ENCODE assay signal across 7 cellular contexts in the genomic region with DNA sequence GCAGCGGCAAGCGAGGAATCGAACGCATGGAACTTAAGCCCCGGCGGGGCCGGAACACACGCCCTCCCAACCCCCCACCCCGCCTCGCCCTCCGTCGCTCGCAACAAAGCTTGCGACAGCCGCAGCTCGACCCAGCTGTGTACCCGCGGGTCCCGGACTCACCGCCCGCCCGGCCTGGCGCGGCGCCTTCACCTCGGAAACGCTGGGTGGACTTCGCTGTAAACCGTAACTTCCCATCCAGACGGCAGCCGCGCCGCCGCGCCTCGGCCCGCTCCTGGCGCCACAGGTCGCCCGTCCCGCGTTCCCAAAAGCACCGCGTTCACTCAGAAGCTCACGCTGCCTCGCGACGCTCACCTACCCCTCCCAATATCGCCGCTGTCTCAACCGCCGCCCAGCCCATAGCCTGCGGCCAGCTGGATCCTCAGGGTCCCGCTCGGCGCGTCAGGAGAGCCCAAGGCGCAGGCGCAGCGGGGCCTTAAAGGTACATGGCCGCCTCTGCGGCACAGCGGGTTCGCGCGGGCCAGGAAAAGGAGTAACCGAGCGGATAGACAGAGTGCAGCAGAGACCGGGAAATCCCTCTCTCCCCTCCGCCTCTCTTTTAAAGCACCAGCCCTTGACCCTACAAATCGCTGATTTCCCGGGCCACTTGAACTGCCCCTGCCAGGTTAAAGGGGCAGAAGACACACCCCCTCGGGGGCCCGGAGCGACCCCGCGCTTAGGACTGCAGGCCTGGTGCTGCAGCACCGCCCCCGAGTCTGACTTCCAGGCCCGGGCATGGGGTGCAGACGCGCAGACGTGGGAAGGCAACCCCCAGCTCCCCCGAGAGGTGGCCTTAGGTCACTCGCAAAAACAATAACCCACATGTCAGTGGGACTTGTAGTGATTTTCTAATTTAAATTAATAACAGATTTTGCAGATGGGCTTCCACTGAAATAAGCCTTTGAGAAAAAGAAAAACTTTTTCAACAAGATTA. TPM values are rescaled to one million over a fixed set of nuclear protein-coding genes. Genes with fewer than 3 reads are reported as not detected.
DNase-seq lines count a peak whose midpoint lies in the region; ATAC-seq and FAIRE-seq lines count a peak whose summit lies in the region.
"Not testable (repeated sequence)": the region's sequence is repeated elsewhere in the genome, so short reads cannot be mapped to it uniquely, and the experiment has no call there.

NBPF9 (minus strand) TSS at position 443 of the 973 bp plus-strand sequence. CDS start 21,412 bp downstream, outside the sequence.

- not testable (repeated sequence) for H3K36me3 ChIP-seq in small intestine (ENCODE audit: control insufficient read depth in 2 of 2, insufficient read depth in 2 of 2, low read length in 2 of 2)

- not testable (repeated sequence) for H3K27me3 ChIP-seq in small intestine (ENCODE audit: control insufficient read depth in 2 of 2, insufficient read depth in 2 of 2, low read length in 2 of 2)

- H3K27ac ChIP-seq in small intestine (ENCODE audit: low read depth in 1 of 2, low read length in 1 of 2): peak within 1 kb of the TSS in 1 of 2 donors; percentile 78

- FAIRE-seq in small intestine (lab: Jason Lieb, UNC): not testable (repeated sequence)

- peak within 1 kb of the TSS in 1 of 2 donors; percentile 48 for H3K4me3 ChIP-seq in small intestine (ENCODE audit: low read depth in 1 of 2, low read length in 2 of 2)

- 0% methylated on average over 17 to 39 of the region's 85 CpGs for WGBS in small intestine, 3 donors

- H3K4me1 ChIP-seq in small intestine (ENCODE audit: control insufficient read depth in 2 of 2, insufficient read depth in 1 of 2, low read depth in 1 of 2, low read length in 1 of 2): not testable (repeated sequence)

- DNase-seq in NCI-H345 (lab: John Stamatoyannopoulos, UW) (peak; percentile 76), kidney tubule cell (ENCODE audit: low spot score) (peak; percentile 46), small intestine (peak; percentile 20)
- peak; percentile 49 for DNase-seq in activated CD4-positive, alpha-beta T cell treated with anti-CD3 and anti-CD28 coated beads for 48 hours
- DNase-seq in cerebellum (ENCODE audit: low spot score): not testable (repeated sequence)

- ATAC-seq in GM18909 (IDR thresholded peaks at IDR 0.05; ENCODE audit: poor library complexity, unreplicated experiment) (peak; percentile 96), HG03045 (IDR thresholded peaks at IDR 0.05; ENCODE audit: unreplicated experiment) (peak; percentile 97)

- H3K9me3 ChIP-seq in small intestine (ENCODE audit: control insufficient read depth, low read depth): not testable (repeated sequence)

RNA-seq across cellular contexts. Expression of gene NBPF9, which starts in this region (rescaled TPM):
- 20.6 TPM for total RNA-seq in cerebellum
- polyA plus RNA-seq in small intestine: 1 to 10 TPM; 3.1 to 5.6 (median 4.1) TPM
